Comparison of ENCODE assay signal across 24 cellular contexts in the genomic region with DNA sequence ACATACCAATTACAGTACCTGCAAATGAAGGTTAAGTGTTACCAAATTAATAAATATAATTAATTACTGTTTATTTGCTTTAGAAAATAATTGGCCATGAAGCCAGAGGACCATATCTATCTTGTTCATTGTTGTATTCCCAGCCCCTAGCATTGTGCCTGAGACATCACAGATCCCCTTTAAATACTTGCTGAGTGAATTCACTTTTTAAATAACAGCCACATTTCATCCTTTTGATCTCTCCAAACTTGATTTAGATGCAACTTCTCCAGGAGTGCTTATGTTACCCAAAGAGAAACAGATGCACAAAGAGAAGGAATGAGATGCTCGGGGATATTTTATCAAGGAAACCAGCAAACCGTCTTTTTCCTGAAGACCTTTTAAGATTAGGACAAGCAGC.
DNase-seq lines count a peak whose midpoint lies in the region; ATAC-seq and TF ChIP-seq lines count a peak whose summit lies in the region.
"Had no signal": no experiment of that assay in that cellular context is flagged by ENCODE, and none has a peak within 500 bp of the region (broad histone marks: within the 10 kb centered on the region; RNA-seq: fewer than 3 reads in every experiment).

No MANE protein-coding gene starts in this region.

- TF ChIP-seq EP300 in upper lobe of left lung (IDR thresholded peaks at IDR 0.05): no peak

- H3K9me3 ChIP-seq in cardiac muscle cell (ENCODE audit: low read depth): no peaks in the 10 kb centered on the region
- H3K9me3 ChIP-seq in upper lobe of left lung: no peaks in the 10 kb centered on the region
- H3K9me3 ChIP-seq: ascending aorta, spleen had no signal

- TF ChIP-seq CTCF in cardiac muscle cell (IDR thresholded peaks at IDR 0.05; ENCODE audit: low read depth, low read length) (no peak), activated B cell treated with CpG ODN at 0.5 μM for 24 hours (IDR thresholded peaks at IDR 0.05) (no peak), nephron (IDR thresholded peaks at IDR 0.05; ENCODE audit: unreplicated experiment in 3 of 3) (no peak), upper lobe of left lung (IDR thresholded peaks at IDR 0.05) (no peak)

- ATAC-seq in Right ventricle myocardium superior (ENCODE audit: poor library complexity): no peak
- no peak for ATAC-seq in activated B cell treated with CpG ODN at 0.5 μM for 24 hours (ENCODE audit: low read depth)
- ATAC-seq in upper lobe of left lung (ENCODE audit: low FRiP score in 2 of 2): no peak
- ATAC-seq in HG02970 (IDR thresholded peaks at IDR 0.05; ENCODE audit: low FRiP score, unreplicated experiment): no peak
- ATAC-seq: left cardiac atrium, Panc1 had no signal

- intact Hi-C loops in Right ventricle myocardium superior (cut with DNase I) (no loop called here), activated B cell treated with CpG ODN at 0.5 μM for 24 hours (cut with micrococcal nuclease) (no loop called here)

- H3K4me3 ChIP-seq in cardiac muscle cell (no peak overlapping the region), upper lobe of left lung (no peak overlapping the region)
- H3K4me3 ChIP-seq: ascending aorta, spleen had no signal

- H3K4me1 ChIP-seq in cardiac muscle cell (ENCODE audit: low read depth): no peaks in the 10 kb centered on the region
- peaks cover 0 to 10% (median 5%) of the 10 kb centered on the region in 4 donors for H3K4me1 ChIP-seq in upper lobe of left lung
- H3K4me1 ChIP-seq: ascending aorta had no signal

- 39 to 51% methylated on average over 2 of the region's 2 CpGs for WGBS in upper lobe of left lung, 2 donors

- no peaks in the 10 kb centered on the region for H3K27me3 ChIP-seq in cardiac muscle cell
- H3K27me3 ChIP-seq in upper lobe of left lung: no peaks in the 10 kb centered on the region
- H3K27me3 ChIP-seq: ascending aorta, spleen had no signal

- H3K27ac ChIP-seq in cardiac muscle cell: peak overlapping the region; percentile 76
- H3K27ac ChIP-seq in upper lobe of left lung: peak overlapping the region in 3 of 4 donors; percentile 32 to 49 (median 48)
- H3K27ac ChIP-seq: ascending aorta had no signal

- POLR2A ChIA-PET in activated B cell treated with CpG ODN at 0.5 μM for 24 hours (lab: Charles Lee): interaction anchor here (0.8 to 1.2 kb wide), 3 partner anchors 22 to 59 kb away, joined by 3 to 4 read pairs (median 4); no protein-coding TSS in a partner anchor

- peaks cover 4% of the 10 kb centered on the region for H3K36me3 Mint-ChIP-seq in activated B cell treated with CpG ODN at 0.5 μM for 24 hours (ENCODE audit: low read depth)
- H3K36me3 Mint-ChIP-seq in nephron (ENCODE audit: low read depth): peaks cover 3% of the 10 kb centered on the region

- TF ChIP-seq POLR2A in upper lobe of left lung (IDR thresholded peaks at IDR 0.05): no peak

- H3K4me3 Mint-ChIP-seq in activated B cell treated with CpG ODN at 0.5 μM for 24 hours (no peak overlapping the region), nephron (no peak overlapping the region)
- H3K4me3 Mint-ChIP-seq: activated T-cell treated with anti-CD3 and anti-CD28 coated beads, Interleukin-2, amount 50 U/mL, for 24 hours had no signal

- CTCF ChIA-PET in activated B cell treated with CpG ODN at 0.5 μM for 24 hours (lab: Charles Lee): interaction anchor here (1.4 kb wide), 1 partner anchor 37 kb away, joined by 3 read pairs; no protein-coding TSS in a partner anchor

- H3K36me3 ChIP-seq in cardiac muscle cell (no peaks in the 10 kb centered on the region), upper lobe of left lung (no peaks in the 10 kb centered on the region)
- H3K36me3 ChIP-seq: ascending aorta, spleen had no signal

- H3K27ac Mint-ChIP-seq in activated B cell treated with CpG ODN at 0.5 μM for 24 hours (peak overlapping the region; percentile 75), nephron (peak overlapping the region; percentile 83 to 85 (median 84))
- H3K27ac Mint-ChIP-seq: activated T-cell treated with anti-CD3 and anti-CD28 coated beads, Interleukin-2, amount 50 U/mL, for 24 hours had no signal

- DNase-seq in cardiac muscle cell (ENCODE audit: low read depth in 1 of 2, low spot score in 1 of 2) (no peak), Right ventricle myocardium superior (no peak), activated B cell treated with CpG ODN at 0.5 μM for 24 hours (no peak), upper lobe of left lung (no peak), NCI-H128 (lab: John Stamatoyannopoulos, UW; ENCODE audit: unreplicated experiment) (no peak), T-helper 1 cell (no peak)
- DNase-seq: activated CD4-positive, CD25-positive, alpha-beta regulatory T cell treated with anti-CD3 and anti-CD28 coated beads, Interleukin-2, amount 50 U/mL, for 72 hours; activated naive CD4-positive, alpha-beta T cell treated with Interleukin-2 at 50 U/mL for 16 hours; activated T-cell treated with anti-CD3 and anti-CD28 coated beads, Interleukin-2, amount 50 U/mL, for 24 hours; C1 segment of cervical spinal cord; cerebellar nuclear complex; effector CD8-positive, alpha-beta T cell; KG1; left cardiac atrium; midbrain; NCI-H1930; NCI-H345; spleen; stimulated activated CD4-positive, alpha-beta T cell treated with anti-CD3 and anti-CD28 coated beads, Interleukin-4, amount 100 ng/mL, for 24 hours; T-helper 9 cell had no signal

- H3K9me3 Mint-ChIP-seq in activated B cell treated with CpG ODN at 0.5 μM for 24 hours (peaks cover 3% of the 10 kb centered on the region), nephron (peaks cover 3% of the 10 kb centered on the region)

- H3K27me3 Mint-ChIP-seq in activated B cell treated with CpG ODN at 0.5 μM for 24 hours: no peaks in the 10 kb centered on the region
- no peaks in the 10 kb centered on the region for H3K27me3 Mint-ChIP-seq in nephron (ENCODE audit: low read depth)
- H3K27me3 Mint-ChIP-seq: activated T-cell treated with anti-CD3 and anti-CD28 coated beads, Interleukin-2, amount 50 U/mL, for 24 hours had no signal

- H3K4me1 Mint-ChIP-seq in activated B cell treated with CpG ODN at 0.5 μM for 24 hours: peaks cover 14% of the 10 kb centered on the region
- peaks cover 8% of the 10 kb centered on the region for H3K4me1 Mint-ChIP-seq in nephron
